Comparison of ENCODE assay signal across 8 cellular contexts in the genomic region with DNA sequence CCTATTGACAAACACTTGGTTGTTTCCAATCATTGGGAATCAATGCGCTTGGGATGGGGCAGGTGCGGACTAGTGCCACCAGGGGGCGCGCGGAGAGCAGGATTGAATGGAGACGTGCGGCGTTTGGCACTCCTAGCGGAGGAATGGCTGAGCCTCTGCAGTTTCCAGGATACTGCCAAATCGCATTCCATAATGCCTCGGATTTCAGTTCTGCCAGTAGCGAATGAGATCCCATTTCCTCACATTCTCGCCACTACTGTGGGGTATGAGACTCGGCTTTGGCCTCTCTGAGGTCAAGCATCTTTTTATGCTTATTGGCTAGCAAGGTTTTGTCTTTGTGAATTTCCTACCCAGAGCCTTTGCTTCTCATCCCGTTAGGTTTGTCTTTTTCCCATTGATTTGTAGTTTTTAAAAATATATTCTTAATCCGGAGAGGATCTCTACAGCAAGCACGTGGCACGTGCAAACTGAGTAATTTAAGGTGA. TPM values are rescaled to one million over a fixed set of nuclear protein-coding genes. Genes with fewer than 3 reads are reported as not detected.
DNase-seq lines count a peak whose midpoint lies in the region; ATAC-seq and TF ChIP-seq lines count a peak whose summit lies in the region.

No MANE protein-coding gene starts in this region.

- H3K36me3 ChIP-seq in hepatocyte (replicated peaks; ENCODE audit: insufficient read depth, low read depth), result no peaks in the 10 kb centered on the region
- H3K36me3 ChIP-seq in smooth muscle cell (ENCODE audit: low read depth), result no peaks in the 10 kb centered on the region

- in situ Hi-C loops in astrocyte of the cerebellum (cut with HindIII; ENCODE audit: low sequenced_read_pairs), result no loop called here

- H3K4me1 ChIP-seq in hepatocyte (ENCODE audit: insufficient read depth) (no peaks in the 10 kb centered on the region), smooth muscle cell (ENCODE audit: low read depth) (no peaks in the 10 kb centered on the region)

- H3K4me2 ChIP-seq in hepatocyte, result peak overlapping the region; percentile 57
- H3K4me2 ChIP-seq in smooth muscle cell, result no peak overlapping the region

- no peak overlapping the region for H2AFZ ChIP-seq in hepatocyte
- no peak overlapping the region for H2AFZ ChIP-seq in smooth muscle cell (ENCODE audit: low read depth)

- H3K27ac ChIP-seq in hepatocyte, result no peak overlapping the region
- no peak overlapping the region for H3K27ac ChIP-seq in smooth muscle cell (ENCODE audit: low read depth)

- no peak overlapping the region for H3K9ac ChIP-seq in smooth muscle cell (ENCODE audit: low read depth)

- no peaks in the 10 kb centered on the region for H4K20me1 ChIP-seq in hepatocyte (ENCODE audit: insufficient read depth, poor library complexity, severe bottlenecking)
- no peaks in the 10 kb centered on the region for H4K20me1 ChIP-seq in smooth muscle cell (ENCODE audit: low read depth)

- H3F3A ChIP-seq in smooth muscle cell (ENCODE audit: low read depth), result no peaks in the 10 kb centered on the region

- H3K79me2 ChIP-seq in hepatocyte (no peaks in the 10 kb centered on the region), smooth muscle cell (ENCODE audit: low read depth) (no peaks in the 10 kb centered on the region)

- H3K9me3 ChIP-seq in hepatocyte (ENCODE audit: low read depth), result no peaks in the 10 kb centered on the region
- H3K9me3 ChIP-seq in smooth muscle cell (replicated peaks; ENCODE audit: low read depth), result no peaks in the 10 kb centered on the region

- peak; percentile 70 for ATAC-seq in GM21423 (IDR thresholded peaks at IDR 0.05; ENCODE audit: unreplicated experiment)
- ATAC-seq in GM18498 (IDR thresholded peaks at IDR 0.05; ENCODE audit: unreplicated experiment), result no peak

- H3K27me3 ChIP-seq in hepatocyte (no peaks in the 10 kb centered on the region), smooth muscle cell (ENCODE audit: low read depth) (no peaks in the 10 kb centered on the region)

- H3K9me2 ChIP-seq in hepatocyte (replicated peaks; ENCODE audit: insufficient read depth), result no peaks in the 10 kb centered on the region

- WGBS in hepatocyte (ENCODE audit: low lambda C conversion rate, missing lambda C conversion rate), result 43% methylated on average over 18 of the region's 18 CpGs
- WGBS in smooth muscle cell (ENCODE audit: low lambda C conversion rate), result 42% methylated on average over 18 of the region's 18 CpGs

- peak; percentile 76 for DNase-seq in COLO668 (lab: John Stamatoyannopoulos, UW; ENCODE audit: unreplicated experiment)
- peak; percentile 58 for DNase-seq in NAMALWA (ENCODE audit: low spot score)
- DNase-seq in T1000 (lab: John Stamatoyannopoulos, UW), result peak; percentile 14
- peak; percentile 64 for DNase-seq in astrocyte of the cerebellum (ENCODE audit: low read depth)
- DNase-seq in hepatocyte (ENCODE audit: low spot score), result peak; percentile 79
- peak; percentile 1 for DNase-seq in smooth muscle cell (lab: John Stamatoyannopoulos, UW; ENCODE audit: unreplicated experiment)

- peak; percentile 86 for TF ChIP-seq CTCF in astrocyte of the cerebellum (IDR thresholded peaks at IDR 0.05; ENCODE audit: low read depth, low read length, missing control alignments)
- TF ChIP-seq CTCF in hepatocyte (IDR thresholded peaks at IDR 0.05; ENCODE audit: poor library complexity), result peak; percentile 66
- TF ChIP-seq CTCF in smooth muscle cell (IDR thresholded peaks at IDR 0.05; ENCODE audit: borderline replicate concordance, insufficient read depth, poor library complexity, severe bottlenecking), result peak; percentile 79

- H3K4me3 ChIP-seq in astrocyte of the cerebellum (ENCODE audit: low read depth, low read length), result no peak overlapping the region
- no peak overlapping the region for H3K4me3 ChIP-seq in hepatocyte
- H3K4me3 ChIP-seq in smooth muscle cell, result no peak overlapping the region

RNA-seq across cellular contexts. Expression of a gene that starts 28.7 kb away (rescaled TPM):
- total RNA-seq in hepatocyte, result 0.16 TPM in 1 of 2 replicates, not detected in the other
- not detected in 2 replicates for polyA plus RNA-seq in hepatocyte
- total RNA-seq in smooth muscle cell, result 1.0 TPM in 1 of 2 replicates, not detected in the other
- polyA plus RNA-seq in smooth muscle cell, result not detected in 2 replicates

Comparison
In these comparisons a context has a peak if more than half of its experiments do, and no peak if none do; other contexts are left out.
1. DNase-seq: peak in every context shown above with its lines; median percentile 79 in hepatocyte; 76 in COLO668; 64 in astrocyte of the cerebellum; 58 in NAMALWA; 14 in T1000; 1 in smooth muscle cell.